ENCODE assay signal across 1 cellular context in the genomic region with DNA sequence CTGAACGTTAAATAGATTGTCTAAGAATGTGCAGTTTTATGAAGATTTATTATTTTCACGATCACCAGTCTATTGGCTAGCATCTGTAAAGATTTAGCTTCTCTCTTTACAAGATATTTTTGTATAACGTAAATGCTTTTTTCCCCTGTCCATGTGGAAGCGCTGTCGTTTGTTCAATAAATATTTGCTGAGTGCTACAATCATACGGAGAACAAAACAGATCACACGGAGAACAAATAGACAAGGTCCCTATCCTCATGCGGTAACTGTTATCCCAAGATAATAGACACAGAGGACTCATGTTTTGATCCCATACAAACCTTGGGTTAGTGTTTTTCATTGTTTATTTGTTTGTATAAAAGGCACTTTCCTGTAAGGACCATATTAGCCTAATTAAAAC.
TF ChIP-seq lines count a peak whose summit lies in the region.

No MANE protein-coding gene starts in this region.

TF ChIP-seq in HepG2, 621 proteins besides CTCF, POLR2A, EP300 and RAD21 (continued from another document and continues in another):
- TF ChIP-seq, protein P1, sequence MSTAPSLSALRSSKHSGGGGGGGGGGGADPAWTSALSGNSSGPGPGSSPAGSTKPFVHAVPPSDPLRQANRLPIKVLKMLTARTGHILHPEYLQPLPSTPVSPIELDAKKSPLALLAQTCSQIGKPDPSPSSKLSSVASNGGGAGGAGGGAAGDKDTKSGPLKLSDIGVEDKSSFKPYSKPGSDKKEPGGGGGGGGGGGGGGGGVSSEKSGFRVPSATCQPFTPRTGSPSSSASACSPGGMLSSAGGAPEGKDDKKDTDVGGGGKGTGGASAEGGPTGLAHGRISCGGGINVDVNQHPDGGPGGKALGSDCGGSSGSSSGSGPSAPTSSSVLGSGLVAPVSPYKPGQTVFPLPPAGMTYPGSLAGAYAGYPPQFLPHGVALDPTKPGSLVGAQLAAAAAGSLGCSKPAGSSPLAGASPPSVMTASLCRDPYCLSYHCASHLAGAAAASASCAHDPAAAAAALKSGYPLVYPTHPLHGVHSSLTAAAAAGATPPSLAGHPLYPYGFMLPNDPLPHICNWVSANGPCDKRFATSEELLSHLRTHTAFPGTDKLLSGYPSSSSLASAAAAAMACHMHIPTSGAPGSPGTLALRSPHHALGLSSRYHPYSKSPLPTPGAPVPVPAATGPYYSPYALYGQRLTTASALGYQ (CRISPR knock-in tag; IDR thresholded peaks at IDR 0.05) = no peak
- no peak for TF ChIP-seq FOXP1 (IDR thresholded peaks at IDR 0.05)
- TF ChIP-seq FOXP1 (CRISPR knock-in tag; IDR thresholded peaks at IDR 0.05) = peak; percentile 41; the same call in 1 of the 2 replicates
- TF ChIP-seq SUZ12 (IDR thresholded peaks at IDR 0.05; ENCODE audit: low read depth, low read length) = no peak
- no peak for TF ChIP-seq ZNF441 (CRISPR knock-in tag; IDR thresholded peaks at IDR 0.05; ENCODE audit: borderline replicate concordance)
- TF ChIP-seq, protein P2, sequence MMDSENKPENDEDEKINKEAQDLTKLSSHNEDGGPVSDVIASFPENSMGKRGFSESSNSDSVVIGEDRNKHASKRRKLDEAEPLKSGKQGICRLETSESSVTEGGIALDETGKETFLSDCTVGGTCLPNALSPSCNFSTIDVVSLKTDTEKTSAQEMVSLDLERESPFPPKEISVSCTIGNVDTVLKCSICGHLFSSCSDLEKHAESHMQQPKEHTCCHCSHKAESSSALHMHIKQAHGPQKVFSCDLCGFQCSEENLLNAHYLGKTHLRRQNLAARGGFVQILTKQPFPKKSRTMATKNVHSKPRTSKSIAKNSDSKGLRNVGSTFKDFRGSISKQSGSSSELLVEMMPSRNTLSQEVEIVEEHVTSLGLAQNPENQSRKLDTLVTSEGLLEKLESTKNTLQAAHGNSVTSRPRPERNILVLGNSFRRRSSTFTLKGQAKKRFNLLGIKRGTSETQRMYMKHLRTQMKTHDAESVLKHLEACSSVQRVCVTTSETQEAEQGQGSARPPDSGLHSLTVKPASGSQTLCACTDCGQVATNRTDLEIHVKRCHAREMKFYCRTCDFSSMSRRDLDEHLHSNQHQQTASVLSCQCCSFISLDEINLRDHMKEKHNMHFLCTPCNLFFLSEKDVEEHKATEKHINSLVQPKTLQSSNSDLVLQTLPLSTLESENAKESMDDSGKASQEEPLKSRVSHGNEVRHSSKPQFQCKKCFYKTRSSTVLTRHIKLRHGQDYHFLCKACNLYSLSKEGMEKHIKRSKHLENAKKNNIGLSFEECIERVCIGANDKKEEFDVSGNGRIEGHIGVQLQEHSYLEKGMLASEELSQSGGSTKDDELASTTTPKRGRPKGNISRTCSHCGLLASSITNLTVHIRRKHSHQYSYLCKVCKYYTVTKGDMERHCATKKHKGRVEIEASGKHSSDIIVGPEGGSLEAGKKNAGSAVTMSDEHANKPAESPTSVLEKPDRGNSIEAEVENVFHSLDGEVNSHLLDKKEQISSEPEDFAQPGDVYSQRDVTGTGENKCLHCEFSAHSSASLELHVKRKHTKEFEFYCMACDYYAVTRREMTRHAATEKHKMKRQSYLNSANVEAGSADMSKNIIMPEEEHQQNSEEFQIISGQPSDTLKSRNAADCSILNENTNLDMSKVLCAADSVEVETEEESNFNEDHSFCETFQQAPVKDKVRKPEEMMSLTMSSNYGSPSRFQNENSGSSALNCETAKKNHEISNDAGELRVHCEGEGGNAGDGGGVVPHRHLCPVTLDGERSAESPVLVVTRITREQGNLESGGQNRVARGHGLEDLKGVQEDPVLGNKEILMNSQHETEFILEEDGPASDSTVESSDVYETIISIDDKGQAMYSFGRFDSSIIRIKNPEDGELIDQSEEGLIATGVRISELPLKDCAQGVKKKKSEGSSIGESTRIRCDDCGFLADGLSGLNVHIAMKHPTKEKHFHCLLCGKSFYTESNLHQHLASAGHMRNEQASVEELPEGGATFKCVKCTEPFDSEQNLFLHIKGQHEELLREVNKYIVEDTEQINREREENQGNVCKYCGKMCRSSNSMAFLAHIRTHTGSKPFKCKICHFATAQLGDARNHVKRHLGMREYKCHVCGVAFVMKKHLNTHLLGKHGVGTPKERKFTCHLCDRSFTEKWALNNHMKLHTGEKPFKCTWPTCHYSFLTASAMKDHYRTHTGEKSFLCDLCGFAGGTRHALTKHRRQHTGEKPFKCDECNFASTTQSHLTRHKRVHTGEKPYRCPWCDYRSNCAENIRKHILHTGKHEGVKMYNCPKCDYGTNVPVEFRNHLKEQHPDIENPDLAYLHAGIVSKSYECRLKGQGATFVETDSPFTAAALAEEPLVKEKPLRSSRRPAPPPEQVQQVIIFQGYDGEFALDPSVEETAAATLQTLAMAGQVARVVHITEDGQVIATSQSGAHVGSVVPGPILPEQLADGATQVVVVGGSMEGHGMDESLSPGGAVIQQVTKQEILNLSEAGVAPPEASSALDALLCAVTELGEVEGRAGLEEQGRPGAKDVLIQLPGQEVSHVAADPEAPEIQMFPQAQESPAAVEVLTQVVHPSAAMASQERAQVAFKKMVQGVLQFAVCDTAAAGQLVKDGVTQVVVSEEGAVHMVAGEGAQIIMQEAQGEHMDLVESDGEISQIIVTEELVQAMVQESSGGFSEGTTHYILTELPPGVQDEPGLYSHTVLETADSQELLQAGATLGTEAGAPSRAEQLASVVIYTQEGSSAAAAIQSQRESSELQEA (CRISPR knock-in tag; IDR thresholded peaks at IDR 0.05; ENCODE audit: not compliant biosample characterization) = no peak
- TF ChIP-seq RARA (CRISPR knock-in tag; IDR thresholded peaks at IDR 0.05) = no peak
- no peak for TF ChIP-seq ZNF382 (CRISPR knock-in tag; IDR thresholded peaks at IDR 0.05; ENCODE audit: borderline replicate concordance)
- no peak for TF ChIP-seq MTA1 (CRISPR knock-in tag; IDR thresholded peaks at IDR 0.05; ENCODE audit: borderline replicate concordance)
- TF ChIP-seq, protein P3, sequence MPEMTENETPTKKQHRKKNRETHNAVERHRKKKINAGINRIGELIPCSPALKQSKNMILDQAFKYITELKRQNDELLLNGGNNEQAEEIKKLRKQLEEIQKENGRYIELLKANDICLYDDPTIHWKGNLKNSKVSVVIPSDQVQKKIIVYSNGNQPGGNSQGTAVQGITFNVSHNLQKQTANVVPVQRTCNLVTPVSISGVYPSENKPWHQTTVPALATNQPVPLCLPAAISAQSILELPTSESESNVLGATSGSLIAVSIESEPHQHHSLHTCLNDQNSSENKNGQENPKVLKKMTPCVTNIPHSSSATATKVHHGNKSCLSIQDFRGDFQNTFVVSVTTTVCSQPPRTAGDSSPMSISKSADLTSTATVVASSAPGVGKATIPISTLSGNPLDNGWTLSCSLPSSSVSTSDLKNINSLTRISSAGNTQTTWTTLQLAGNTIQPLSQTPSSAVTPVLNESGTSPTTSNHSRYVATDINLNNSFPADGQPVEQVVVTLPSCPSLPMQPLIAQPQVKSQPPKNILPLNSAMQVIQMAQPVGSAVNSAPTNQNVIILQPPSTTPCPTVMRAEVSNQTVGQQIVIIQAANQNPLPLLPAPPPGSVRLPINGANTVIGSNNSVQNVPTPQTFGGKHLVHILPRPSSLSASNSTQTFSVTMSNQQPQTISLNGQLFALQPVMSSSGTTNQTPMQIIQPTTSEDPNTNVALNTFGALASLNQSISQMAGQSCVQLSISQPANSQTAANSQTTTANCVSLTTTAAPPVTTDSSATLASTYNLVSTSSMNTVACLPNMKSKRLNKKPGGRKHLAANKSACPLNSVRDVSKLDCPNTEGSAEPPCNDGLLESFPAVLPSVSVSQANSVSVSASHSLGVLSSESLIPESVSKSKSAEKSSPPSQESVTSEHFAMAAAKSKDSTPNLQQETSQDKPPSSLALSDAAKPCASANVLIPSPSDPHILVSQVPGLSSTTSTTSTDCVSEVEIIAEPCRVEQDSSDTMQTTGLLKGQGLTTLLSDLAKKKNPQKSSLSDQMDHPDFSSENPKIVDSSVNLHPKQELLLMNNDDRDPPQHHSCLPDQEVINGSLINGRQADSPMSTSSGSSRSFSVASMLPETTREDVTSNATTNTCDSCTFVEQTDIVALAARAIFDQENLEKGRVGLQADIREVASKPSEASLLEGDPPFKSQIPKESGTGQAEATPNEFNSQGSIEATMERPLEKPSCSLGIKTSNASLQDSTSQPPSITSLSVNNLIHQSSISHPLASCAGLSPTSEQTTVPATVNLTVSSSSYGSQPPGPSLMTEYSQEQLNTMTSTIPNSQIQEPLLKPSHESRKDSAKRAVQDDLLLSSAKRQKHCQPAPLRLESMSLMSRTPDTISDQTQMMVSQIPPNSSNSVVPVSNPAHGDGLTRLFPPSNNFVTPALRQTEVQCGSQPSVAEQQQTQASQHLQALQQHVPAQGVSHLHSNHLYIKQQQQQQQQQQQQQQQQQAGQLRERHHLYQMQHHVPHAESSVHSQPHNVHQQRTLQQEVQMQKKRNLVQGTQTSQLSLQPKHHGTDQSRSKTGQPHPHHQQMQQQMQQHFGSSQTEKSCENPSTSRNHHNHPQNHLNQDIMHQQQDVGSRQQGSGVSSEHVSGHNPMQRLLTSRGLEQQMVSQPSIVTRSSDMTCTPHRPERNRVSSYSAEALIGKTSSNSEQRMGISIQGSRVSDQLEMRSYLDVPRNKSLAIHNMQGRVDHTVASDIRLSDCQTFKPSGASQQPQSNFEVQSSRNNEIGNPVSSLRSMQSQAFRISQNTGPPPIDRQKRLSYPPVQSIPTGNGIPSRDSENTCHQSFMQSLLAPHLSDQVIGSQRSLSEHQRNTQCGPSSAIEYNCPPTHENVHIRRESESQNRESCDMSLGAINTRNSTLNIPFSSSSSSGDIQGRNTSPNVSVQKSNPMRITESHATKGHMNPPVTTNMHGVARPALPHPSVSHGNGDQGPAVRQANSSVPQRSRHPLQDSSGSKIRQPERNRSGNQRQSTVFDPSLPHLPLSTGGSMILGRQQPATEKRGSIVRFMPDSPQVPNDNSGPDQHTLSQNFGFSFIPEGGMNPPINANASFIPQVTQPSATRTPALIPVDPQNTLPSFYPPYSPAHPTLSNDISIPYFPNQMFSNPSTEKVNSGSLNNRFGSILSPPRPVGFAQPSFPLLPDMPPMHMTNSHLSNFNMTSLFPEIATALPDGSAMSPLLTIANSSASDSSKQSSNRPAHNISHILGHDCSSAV (CRISPR knock-in tag; IDR thresholded peaks at IDR 0.05; ENCODE audit: borderline replicate concordance) = no peak
- TF ChIP-seq ZNF773 (CRISPR knock-in tag; IDR thresholded peaks at IDR 0.05; ENCODE audit: borderline replicate concordance) = no peak
- TF ChIP-seq STAG1 (CRISPR knock-in tag; IDR thresholded peaks at IDR 0.05) = no peak
- TF ChIP-seq BCL6 (CRISPR knock-in tag; IDR thresholded peaks at IDR 0.05) = no peak
- TF ChIP-seq TMF1 (CRISPR knock-in tag; IDR thresholded peaks at IDR 0.05; ENCODE audit: low read depth) = no peak
- TF ChIP-seq MED1 (CRISPR knock-in tag; IDR thresholded peaks at IDR 0.05) = no peak
- TF ChIP-seq SP2 (CRISPR knock-in tag; IDR thresholded peaks at IDR 0.05) = no peak
- TF ChIP-seq ZNF563 (CRISPR knock-in tag; IDR thresholded peaks at IDR 0.05) = no peak
- TF ChIP-seq ZBTB20 (CRISPR knock-in tag; IDR thresholded peaks at IDR 0.05; ENCODE audit: borderline replicate concordance, low read depth) = no peak
- TF ChIP-seq, protein P4, sequence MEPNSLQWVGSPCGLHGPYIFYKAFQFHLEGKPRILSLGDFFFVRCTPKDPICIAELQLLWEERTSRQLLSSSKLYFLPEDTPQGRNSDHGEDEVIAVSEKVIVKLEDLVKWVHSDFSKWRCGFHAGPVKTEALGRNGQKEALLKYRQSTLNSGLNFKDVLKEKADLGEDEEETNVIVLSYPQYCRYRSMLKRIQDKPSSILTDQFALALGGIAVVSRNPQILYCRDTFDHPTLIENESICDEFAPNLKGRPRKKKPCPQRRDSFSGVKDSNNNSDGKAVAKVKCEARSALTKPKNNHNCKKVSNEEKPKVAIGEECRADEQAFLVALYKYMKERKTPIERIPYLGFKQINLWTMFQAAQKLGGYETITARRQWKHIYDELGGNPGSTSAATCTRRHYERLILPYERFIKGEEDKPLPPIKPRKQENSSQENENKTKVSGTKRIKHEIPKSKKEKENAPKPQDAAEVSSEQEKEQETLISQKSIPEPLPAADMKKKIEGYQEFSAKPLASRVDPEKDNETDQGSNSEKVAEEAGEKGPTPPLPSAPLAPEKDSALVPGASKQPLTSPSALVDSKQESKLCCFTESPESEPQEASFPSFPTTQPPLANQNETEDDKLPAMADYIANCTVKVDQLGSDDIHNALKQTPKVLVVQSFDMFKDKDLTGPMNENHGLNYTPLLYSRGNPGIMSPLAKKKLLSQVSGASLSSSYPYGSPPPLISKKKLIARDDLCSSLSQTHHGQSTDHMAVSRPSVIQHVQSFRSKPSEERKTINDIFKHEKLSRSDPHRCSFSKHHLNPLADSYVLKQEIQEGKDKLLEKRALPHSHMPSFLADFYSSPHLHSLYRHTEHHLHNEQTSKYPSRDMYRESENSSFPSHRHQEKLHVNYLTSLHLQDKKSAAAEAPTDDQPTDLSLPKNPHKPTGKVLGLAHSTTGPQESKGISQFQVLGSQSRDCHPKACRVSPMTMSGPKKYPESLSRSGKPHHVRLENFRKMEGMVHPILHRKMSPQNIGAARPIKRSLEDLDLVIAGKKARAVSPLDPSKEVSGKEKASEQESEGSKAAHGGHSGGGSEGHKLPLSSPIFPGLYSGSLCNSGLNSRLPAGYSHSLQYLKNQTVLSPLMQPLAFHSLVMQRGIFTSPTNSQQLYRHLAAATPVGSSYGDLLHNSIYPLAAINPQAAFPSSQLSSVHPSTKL (CRISPR knock-in tag; IDR thresholded peaks at IDR 0.05) = peak; percentile 52
- TF ChIP-seq HNF4A (CRISPR knock-in tag; IDR thresholded peaks at IDR 0.05) = no peak
- TF ChIP-seq TP53 (CRISPR knock-in tag; conservative IDR thresholded peaks at IDR 0.05) = no peak
- TF ChIP-seq, protein P5, sequence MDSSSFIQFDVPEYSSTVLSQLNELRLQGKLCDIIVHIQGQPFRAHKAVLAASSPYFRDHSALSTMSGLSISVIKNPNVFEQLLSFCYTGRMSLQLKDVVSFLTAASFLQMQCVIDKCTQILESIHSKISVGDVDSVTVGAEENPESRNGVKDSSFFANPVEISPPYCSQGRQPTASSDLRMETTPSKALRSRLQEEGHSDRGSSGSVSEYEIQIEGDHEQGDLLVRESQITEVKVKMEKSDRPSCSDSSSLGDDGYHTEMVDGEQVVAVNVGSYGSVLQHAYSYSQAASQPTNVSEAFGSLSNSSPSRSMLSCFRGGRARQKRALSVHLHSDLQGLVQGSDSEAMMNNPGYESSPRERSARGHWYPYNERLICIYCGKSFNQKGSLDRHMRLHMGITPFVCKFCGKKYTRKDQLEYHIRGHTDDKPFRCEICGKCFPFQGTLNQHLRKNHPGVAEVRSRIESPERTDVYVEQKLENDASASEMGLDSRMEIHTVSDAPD (CRISPR knock-in tag; IDR thresholded peaks at IDR 0.05) = no peak
- no peak for TF ChIP-seq PHF20 (CRISPR knock-in tag; IDR thresholded peaks at IDR 0.05)
- TF ChIP-seq MATR3 (CRISPR knock-in tag; IDR thresholded peaks at IDR 0.05) = no peak
- peak; percentile 83 for TF ChIP-seq SOX5 (CRISPR knock-in tag; IDR thresholded peaks at IDR 0.05; ENCODE audit: borderline replicate concordance)
- TF ChIP-seq SP1 (IDR thresholded peaks at IDR 0.05) = no peak
- no peak for TF ChIP-seq SP1 (CRISPR knock-in tag; IDR thresholded peaks at IDR 0.05)
- TF ChIP-seq, protein P6, sequence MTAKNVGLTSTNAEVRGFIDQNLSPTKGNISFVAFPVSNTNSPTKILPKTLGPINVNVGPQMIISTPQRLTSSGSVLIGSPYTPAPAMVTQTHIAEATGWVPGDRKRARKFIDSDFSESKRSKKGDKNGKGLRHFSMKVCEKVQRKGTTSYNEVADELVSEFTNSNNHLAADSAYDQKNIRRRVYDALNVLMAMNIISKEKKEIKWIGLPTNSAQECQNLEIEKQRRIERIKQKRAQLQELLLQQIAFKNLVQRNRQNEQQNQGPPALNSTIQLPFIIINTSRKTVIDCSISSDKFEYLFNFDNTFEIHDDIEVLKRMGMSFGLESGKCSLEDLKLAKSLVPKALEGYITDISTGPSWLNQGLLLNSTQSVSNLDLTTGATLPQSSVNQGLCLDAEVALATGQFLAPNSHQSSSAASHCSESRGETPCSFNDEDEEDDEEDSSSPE (CRISPR knock-in tag; IDR thresholded peaks at IDR 0.05) = no peak
- TF ChIP-seq GABPB1 (CRISPR knock-in tag; IDR thresholded peaks at IDR 0.05) = no peak
- no peak for TF ChIP-seq PRPF4 (IDR thresholded peaks at IDR 0.05; ENCODE audit: low read depth, low read length, poor library complexity, severe bottlenecking)
